23 cellular contexts compared by ENCODE assay signal in the genomic region with DNA sequence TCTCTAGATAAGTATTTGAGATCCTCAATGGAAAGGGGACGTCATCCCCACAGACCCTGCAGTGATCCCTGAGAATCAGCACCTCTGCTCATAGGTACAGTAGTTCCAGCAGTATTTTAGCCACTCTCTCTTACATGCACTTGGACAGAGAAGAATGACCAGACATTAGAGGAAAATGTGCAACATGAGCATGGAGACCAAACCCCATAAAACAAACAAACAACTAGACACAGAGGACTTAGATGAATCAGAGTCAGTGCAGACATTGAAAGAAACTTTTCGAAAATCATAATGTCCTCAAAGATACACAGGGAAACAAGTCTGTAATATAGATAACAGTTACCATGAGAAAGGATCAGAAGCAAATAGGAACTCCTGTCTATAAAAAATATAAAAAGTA.
DNase-seq lines count a peak whose midpoint lies in the region; ATAC-seq, FAIRE-seq and TF ChIP-seq lines count a peak whose summit lies in the region.
"Had no signal": no experiment of that assay in that cellular context is flagged by ENCODE, and none has a peak within 500 bp of the region (broad histone marks: within the 10 kb centered on the region; RNA-seq: fewer than 3 reads in every experiment).

No MANE protein-coding gene starts in this region.

- no peaks in the 10 kb centered on the region for H3K4me1 Mint-ChIP-seq in activated T-cell treated with anti-CD3 and anti-CD28 coated beads, Interleukin-2, amount 50 U/mL, for 24 hours (ENCODE audit: low read depth)
- H3K4me1 Mint-ChIP-seq: CD4-positive, alpha-beta memory T cell had no signal

- peak in 1 of 2 experiments; percentile 69; a peak in 3 of 6 replicates for ATAC-seq in A549
- ATAC-seq: GM12878 had no signal

- H3K4me3 Mint-ChIP-seq in activated T-cell treated with anti-CD3 and anti-CD28 coated beads, Interleukin-2, amount 50 U/mL, for 24 hours = no peak overlapping the region
- H3K4me3 Mint-ChIP-seq: CD4-positive, alpha-beta memory T cell had no signal

- H3K27ac Mint-ChIP-seq in activated T-cell treated with anti-CD3 and anti-CD28 coated beads, Interleukin-2, amount 50 U/mL, for 24 hours = no peak overlapping the region
- H3K27ac Mint-ChIP-seq: CD4-positive, alpha-beta memory T cell had no signal

- H3K36me3 Mint-ChIP-seq in activated T-cell treated with anti-CD3 and anti-CD28 coated beads, Interleukin-2, amount 50 U/mL, for 24 hours (ENCODE audit: low read depth) = no peaks in the 10 kb centered on the region
- H3K36me3 Mint-ChIP-seq: CD4-positive, alpha-beta memory T cell had no signal

- in situ Hi-C loops in G401 (cut with HindIII; ENCODE audit: low sequenced_read_pairs) = no loop called here

- no peak for TF ChIP-seq CTCF in A549 (IDR thresholded peaks at IDR 0.05)

- CTCF ChIA-PET in A549 (lab: Yijun Ruan, JAX) = no interaction called here

- H3K27me3 Mint-ChIP-seq in activated T-cell treated with anti-CD3 and anti-CD28 coated beads, Interleukin-2, amount 50 U/mL, for 24 hours = no peaks in the 10 kb centered on the region
- H3K27me3 Mint-ChIP-seq: CD4-positive, alpha-beta memory T cell had no signal

- no peaks in the 10 kb centered on the region for H3K9me3 Mint-ChIP-seq in activated T-cell treated with anti-CD3 and anti-CD28 coated beads, Interleukin-2, amount 50 U/mL, for 24 hours

- WGBS in A549 (ENCODE audit: missing lambda C conversion rate) = 49% methylated on average over 2 of the region's 2 CpGs

- H3K4me2 ChIP-seq in A549 = peak overlapping the region; percentile 47
- H3K4me2 ChIP-seq: BLaER1 treated with 17β-estradiol and CSF1 and Interleukin-3, amounts not matched to agents 10 nM and 100 nM had no signal

- no peak overlapping the region for H3K4me3 ChIP-seq in A549
- H3K4me3 ChIP-seq: BLaER1 treated with 17β-estradiol and CSF1 and Interleukin-3, amounts not matched to agents 10 nM and 100 nM; GM12878; GM23248 had no signal

- POLR2A ChIA-PET in A549 (lab: Yijun Ruan, JAX) = no interaction called here

- no peak for TF ChIP-seq RAD21 in A549 (conservative IDR thresholded peaks at IDR 0.05 in 1 of 2, IDR thresholded peaks at IDR 0.05 in 1 of 2)

- no peak for TF ChIP-seq POLR2A in A549 (IDR thresholded peaks at IDR 0.05; ENCODE audit: low read length)

- no peaks in the 10 kb centered on the region for H3K9me3 ChIP-seq in A549
- H3K9me3 ChIP-seq: BE2C, Caco-2 had no signal

- DNase-seq in A549 (ENCODE audit: low read depth in 1 of 2, low spot score in 1 of 2) (peak in 1 of 2 experiments; percentile 48), LHCN-M2 (ENCODE audit: low read depth) (peak; percentile 6), fibroblast of peridontal ligament (ENCODE audit: extremely low read depth) (peak; percentile 22), G401 (ENCODE audit: low spot score) (no peak), NCI-H2171 treated with DMSO at 0.1 percent for 48 hours (lab: John Stamatoyannopoulos, UW) (no peak)
- no peak for DNase-seq in activated T-cell treated with anti-CD3 and anti-CD28 coated beads, Interleukin-2, amount 50 U/mL, for 24 hours
- DNase-seq: ACHN; AML-193; BE2C; Caco-2; CD4-positive, alpha-beta memory T cell; DMS153; DND-41; GDM1; GM23248; H7; HCEC 1CT had no signal

- FAIRE-seq in A549 (lab: Jason Lieb, UNC) = no peak
- FAIRE-seq: A204.1, GM12878, GM19239, H1 had no signal

- H3K4me1 ChIP-seq in A549 = peaks cover 32% of the 10 kb centered on the region
- H3K4me1 ChIP-seq: BE2C had no signal

- no peak for TF ChIP-seq EP300 in A549 (IDR thresholded peaks at IDR 0.05)

- H3K27ac ChIP-seq in A549 = peak overlapping the region; percentile 16 to 53
- H3K27ac ChIP-seq: 22Rv1; BLaER1 treated with 17β-estradiol and CSF1 and Interleukin-3, amounts not matched to agents 10 nM and 100 nM; GM23248 had no signal

TF ChIP-seq in A549, 52 proteins besides CTCF, POLR2A, EP300 and RAD21:
- TF ChIP-seq KDM5A (IDR thresholded peaks at IDR 0.05) (no peak), KDM1A (IDR thresholded peaks at IDR 0.05; ENCODE audit: low read depth) (no peak), FOXS1 (CRISPR knock-in tag; IDR thresholded peaks at IDR 0.05) (no peak), SREBF2 (IDR thresholded peaks at IDR 0.05) (no peak), CHD4 (IDR thresholded peaks at IDR 0.05; ENCODE audit: borderline replicate concordance) (no peak), FOSL2 (IDR thresholded peaks at IDR 0.05) (no peak), FOSL2 (CRISPR knock-in tag; IDR thresholded peaks at IDR 0.05) (no peak), ZFP36 (IDR thresholded peaks at IDR 0.05; ENCODE audit: borderline replicate concordance, partially characterized antibody) (no peak)
- TF ChIP-seq, protein P1, sequence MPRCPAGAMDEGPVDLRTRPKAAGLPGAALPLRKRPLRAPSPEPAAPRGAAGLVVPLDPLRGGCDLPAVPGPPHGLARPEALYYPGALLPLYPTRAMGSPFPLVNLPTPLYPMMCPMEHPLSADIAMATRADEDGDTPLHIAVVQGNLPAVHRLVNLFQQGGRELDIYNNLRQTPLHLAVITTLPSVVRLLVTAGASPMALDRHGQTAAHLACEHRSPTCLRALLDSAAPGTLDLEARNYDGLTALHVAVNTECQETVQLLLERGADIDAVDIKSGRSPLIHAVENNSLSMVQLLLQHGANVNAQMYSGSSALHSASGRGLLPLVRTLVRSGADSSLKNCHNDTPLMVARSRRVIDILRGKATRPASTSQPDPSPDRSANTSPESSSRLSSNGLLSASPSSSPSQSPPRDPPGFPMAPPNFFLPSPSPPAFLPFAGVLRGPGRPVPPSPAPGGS (IDR thresholded peaks at IDR 0.05) = no peak
- TF ChIP-seq, protein P2, sequence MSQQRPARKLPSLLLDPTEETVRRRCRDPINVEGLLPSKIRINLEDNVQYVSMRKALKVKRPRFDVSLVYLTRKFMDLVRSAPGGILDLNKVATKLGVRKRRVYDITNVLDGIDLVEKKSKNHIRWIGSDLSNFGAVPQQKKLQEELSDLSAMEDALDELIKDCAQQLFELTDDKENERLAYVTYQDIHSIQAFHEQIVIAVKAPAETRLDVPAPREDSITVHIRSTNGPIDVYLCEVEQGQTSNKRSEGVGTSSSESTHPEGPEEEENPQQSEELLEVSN (IDR thresholded peaks at IDR 0.05; ENCODE audit: borderline replicate concordance, low read depth) = no peak
- TF ChIP-seq, protein P3, sequence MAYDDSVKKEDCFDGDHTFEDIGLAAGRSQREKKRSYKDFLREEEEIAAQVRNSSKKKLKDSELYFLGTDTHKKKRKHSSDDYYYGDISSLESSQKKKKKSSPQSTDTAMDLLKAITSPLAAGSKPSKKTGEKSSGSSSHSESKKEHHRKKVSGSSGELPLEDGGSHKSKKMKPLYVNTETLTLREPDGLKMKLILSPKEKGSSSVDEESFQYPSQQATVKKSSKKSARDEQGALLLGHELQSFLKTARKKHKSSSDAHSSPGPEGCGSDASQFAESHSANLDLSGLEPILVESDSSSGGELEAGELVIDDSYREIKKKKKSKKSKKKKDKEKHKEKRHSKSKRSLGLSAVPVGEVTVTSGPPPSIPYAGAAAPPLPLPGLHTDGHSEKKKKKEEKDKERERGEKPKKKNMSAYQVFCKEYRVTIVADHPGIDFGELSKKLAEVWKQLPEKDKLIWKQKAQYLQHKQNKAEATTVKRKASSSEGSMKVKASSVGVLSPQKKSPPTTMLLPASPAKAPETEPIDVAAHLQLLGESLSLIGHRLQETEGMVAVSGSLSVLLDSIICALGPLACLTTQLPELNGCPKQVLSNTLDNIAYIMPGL (CRISPR knock-in tag; IDR thresholded peaks at IDR 0.05; ENCODE audit: borderline replicate concordance) = no peak

Comparison
In these comparisons a context has a peak if more than half of its experiments do, and no peak if none do; other contexts are left out.
1. DNase-seq: peak in LHCN-M2 (single experiment) and fibroblast of peridontal ligament (single experiment); none in activated T-cell treated with anti-CD3 and anti-CD28 coated beads, Interleukin-2, amount 50 U/mL, for 24 hours (single experiment), G401 (single experiment) and NCI-H2171 treated with DMSO at 0.1 percent for 48 hours (single experiment).